Comparison of ENCODE assay signal across 10 cellular contexts in the genomic region with DNA sequence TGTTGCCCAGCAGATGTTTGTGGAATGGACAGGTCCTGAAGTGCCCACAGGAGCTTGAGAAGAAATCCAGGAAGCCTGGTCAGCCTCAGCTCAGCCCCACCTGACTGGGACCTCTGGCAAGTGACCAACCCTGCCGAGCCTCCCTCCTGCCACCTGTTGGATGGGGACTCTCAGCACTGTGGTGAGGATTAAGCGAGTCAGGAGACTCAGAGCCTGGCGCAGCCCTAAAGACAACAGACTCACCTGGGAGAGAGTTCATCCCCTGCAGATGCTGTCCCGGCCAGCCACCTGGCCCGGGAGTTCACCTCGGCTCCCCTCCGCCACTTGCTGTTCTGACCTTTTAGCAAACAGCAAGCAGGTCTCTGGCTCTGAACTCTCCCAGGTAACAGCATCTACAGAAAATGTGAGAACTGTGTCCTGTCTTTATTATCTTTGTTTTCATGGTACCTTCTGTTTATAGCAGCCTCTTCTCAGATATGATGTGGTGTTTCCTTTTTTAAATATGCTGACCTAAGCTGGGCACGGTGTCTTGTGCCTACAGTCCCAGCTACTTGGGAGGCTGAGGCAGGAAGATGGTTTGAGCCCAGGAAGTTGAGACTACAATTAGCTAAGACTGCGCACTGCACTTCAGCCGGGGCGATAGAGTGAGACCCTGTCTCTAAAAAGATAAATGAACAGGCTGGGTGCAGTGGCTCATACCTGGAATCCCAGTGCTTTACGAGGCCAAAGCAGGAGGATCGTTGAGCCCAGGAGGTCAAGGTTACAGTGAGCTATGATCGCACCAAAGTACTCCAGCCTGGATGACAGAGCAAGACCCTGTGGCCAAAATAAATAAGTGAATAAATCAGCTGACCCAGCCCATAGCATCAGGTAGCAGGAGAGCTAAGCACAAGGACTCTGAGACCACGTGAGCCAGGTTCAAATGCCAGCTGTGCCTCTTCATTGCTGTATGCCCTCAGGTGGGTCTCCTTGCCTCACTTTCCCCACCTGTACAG. TPM values are rescaled to one million over a fixed set of nuclear protein-coding genes. Genes with fewer than 3 reads are reported as not detected.
DNase-seq lines count a peak whose midpoint lies in the region; ATAC-seq and TF ChIP-seq lines count a peak whose summit lies in the region.
"Had no signal": no experiment of that assay in that cellular context is flagged by ENCODE, and none has a peak within 500 bp of the region (broad histone marks: within the 10 kb centered on the region; RNA-seq: fewer than 3 reads in every experiment).

No MANE protein-coding gene starts in this region.

- intact Hi-C loops in activated CD8-positive, alpha-beta T cell treated with anti-CD3 and anti-CD28 coated beads for 36 hours (cut with micrococcal nuclease): no loop called here

- H3K27me3 Mint-ChIP-seq in activated T-helper 17 cell treated with anti-CD3 and anti-CD28 coated beads, Interleukin-2, amount 50 U/mL, for 72 hours: peaks cover 8% of the 10 kb centered on the region
- H3K27me3 Mint-ChIP-seq in activated CD8-positive, alpha-beta T cell treated with anti-CD3 and anti-CD28 coated beads for 36 hours: no peaks in the 10 kb centered on the region
- H3K27me3 Mint-ChIP-seq: activated naive CD4-positive, alpha-beta T cell treated with anti-CD3 and anti-CD28 coated beads, Interleukin-2, amount 50 U/mL, for 24 hours had no signal

- H3K4me1 ChIP-seq in KMS-11 (ENCODE audit: low read depth, poor library complexity, severe bottlenecking) (peaks cover 12% of the 10 kb centered on the region), lung (ENCODE audit: control insufficient read depth in 2 of 2, insufficient read depth in 2 of 2, low read length in 2 of 2) (peaks cover 6 to 20% of the 10 kb centered on the region in 2 donors)

- DNase-seq in lung (ENCODE audit: low spot score): peak; percentile 70
- DNase-seq in activated CD8-positive, alpha-beta T cell treated with anti-CD3 and anti-CD28 coated beads for 36 hours: no peak
- DNase-seq in stimulated activated CD4-positive, alpha-beta T cell treated with anti-CD3 and anti-CD28 coated beads, Interleukin-2, amount 100 ng/mL, for 24 hours: no peak
- no peak for DNase-seq in activated gamma-delta T cell treated with Interleukin-2 at 50 U/mL for 16 hours
- DNase-seq in GM19238 (ENCODE audit: insufficient read length, low spot score): no peak

- H3K9me3 Mint-ChIP-seq in activated T-helper 17 cell treated with anti-CD3 and anti-CD28 coated beads, Interleukin-2, amount 50 U/mL, for 72 hours: no peaks in the 10 kb centered on the region
- H3K9me3 Mint-ChIP-seq in activated CD8-positive, alpha-beta T cell treated with anti-CD3 and anti-CD28 coated beads for 36 hours: no peaks in the 10 kb centered on the region
- H3K9me3 Mint-ChIP-seq: activated naive CD4-positive, alpha-beta T cell treated with anti-CD3 and anti-CD28 coated beads, Interleukin-2, amount 50 U/mL, for 24 hours; mesothelial cell of epicardium had no signal

- H3K36me3 ChIP-seq in KMS-11 (ENCODE audit: insufficient read depth): no peaks in the 10 kb centered on the region
- H3K36me3 ChIP-seq in lung (ENCODE audit: control insufficient read depth in 2 of 2, insufficient read depth in 2 of 2, low read length in 2 of 2): no peaks in the 10 kb centered on the region

- H3K79me2 ChIP-seq in KMS-11 (ENCODE audit: insufficient read depth, low read depth): no peaks in the 10 kb centered on the region

- ATAC-seq in activated T-helper 17 cell treated with anti-CD3 and anti-CD28 coated beads, Interleukin-2, amount 50 U/mL, for 72 hours (replicated peaks): peak; percentile 35
- no peak for ATAC-seq in lung (ENCODE audit: insufficient read depth, low FRiP score)
- ATAC-seq in activated CD8-positive, alpha-beta T cell treated with anti-CD3 and anti-CD28 coated beads for 36 hours: no peak

- H3K4me1 Mint-ChIP-seq in activated T-helper 17 cell treated with anti-CD3 and anti-CD28 coated beads, Interleukin-2, amount 50 U/mL, for 72 hours: peaks cover 3% of the 10 kb centered on the region
- no peaks in the 10 kb centered on the region for H3K4me1 Mint-ChIP-seq in activated CD8-positive, alpha-beta T cell treated with anti-CD3 and anti-CD28 coated beads for 36 hours (ENCODE audit: low read depth)
- H3K4me1 Mint-ChIP-seq: activated naive CD4-positive, alpha-beta T cell treated with anti-CD3 and anti-CD28 coated beads, Interleukin-2, amount 50 U/mL, for 24 hours had no signal

- H3K9me3 ChIP-seq in lung (ENCODE audit: control insufficient read depth in 2 of 2, insufficient read depth in 1 of 2, low read length in 1 of 2): no peaks in the 10 kb centered on the region

- CTCF ChIA-PET in activated CD8-positive, alpha-beta T cell treated with anti-CD3 and anti-CD28 coated beads for 36 hours (lab: Charles Lee): no interaction called here

- no peak overlapping the region for H3K9ac ChIP-seq in KMS-11

- no peaks in the 10 kb centered on the region for H3K36me3 Mint-ChIP-seq in activated T-helper 17 cell treated with anti-CD3 and anti-CD28 coated beads, Interleukin-2, amount 50 U/mL, for 72 hours (ENCODE audit: low read depth)
- no peaks in the 10 kb centered on the region for H3K36me3 Mint-ChIP-seq in activated CD8-positive, alpha-beta T cell treated with anti-CD3 and anti-CD28 coated beads for 36 hours (ENCODE audit: low read depth)
- H3K36me3 Mint-ChIP-seq: activated naive CD4-positive, alpha-beta T cell treated with anti-CD3 and anti-CD28 coated beads, Interleukin-2, amount 50 U/mL, for 24 hours; mesothelial cell of epicardium had no signal

- H2AFZ ChIP-seq in KMS-11 (ENCODE audit: low read depth): peak overlapping the region; percentile 22; the same call in 1 of the 2 replicates

- no peaks in the 10 kb centered on the region for H4K20me1 ChIP-seq in KMS-11 (ENCODE audit: insufficient read depth)

- peak overlapping the region; percentile 40 for H3K27ac Mint-ChIP-seq in activated T-helper 17 cell treated with anti-CD3 and anti-CD28 coated beads, Interleukin-2, amount 50 U/mL, for 72 hours
- no peak overlapping the region for H3K27ac Mint-ChIP-seq in activated CD8-positive, alpha-beta T cell treated with anti-CD3 and anti-CD28 coated beads for 36 hours
- H3K27ac Mint-ChIP-seq: activated naive CD4-positive, alpha-beta T cell treated with anti-CD3 and anti-CD28 coated beads, Interleukin-2, amount 50 U/mL, for 24 hours; mesothelial cell of epicardium had no signal

- no peaks in the 10 kb centered on the region for H3K27me3 ChIP-seq in KMS-11 (ENCODE audit: insufficient read depth, low read depth)
- no peaks in the 10 kb centered on the region for H3K27me3 ChIP-seq in lung (ENCODE audit: control insufficient read depth, insufficient read depth)

- POLR2A ChIA-PET in activated CD8-positive, alpha-beta T cell treated with anti-CD3 and anti-CD28 coated beads for 36 hours (lab: Charles Lee): no interaction called here

- 67 to 75% methylated on average over 15 of the region's 15 CpGs for WGBS in lung, 2 donors

- no peak overlapping the region for H3K4me3 ChIP-seq in KMS-11 (IDR thresholded peaks at IDR 0.05; ENCODE audit: insufficient read depth, low read depth, low read length)
- H3K4me3 ChIP-seq in lung: no peak overlapping the region

- TF ChIP-seq CTCF in C4-2B (conservative IDR thresholded peaks at IDR 0.05) (no peak; the same call in 1 of the 2 replicates), KMS-11 (conservative IDR thresholded peaks at IDR 0.05; ENCODE audit: low read depth, low read length) (no peak), lung (IDR thresholded peaks at IDR 0.05; ENCODE audit: control extremely low read depth, extremely low read depth) (no peak)
- no peak for TF ChIP-seq CTCF in activated CD8-positive, alpha-beta T cell treated with anti-CD3 and anti-CD28 coated beads for 36 hours (IDR thresholded peaks at IDR 0.05)

- peak overlapping the region; percentile 9; the same call in 1 of the 2 replicates for H3K4me2 ChIP-seq in KMS-11

- peak overlapping the region; percentile 65 for H3K27ac ChIP-seq in C4-2B
- H3K27ac ChIP-seq in KMS-11: no peak overlapping the region
- H3K27ac ChIP-seq in lung (ENCODE audit: low read depth in 1 of 2, low read length in 1 of 2): peak overlapping the region in 1 of 2 donors; percentile 33

- no peak overlapping the region for H3K4me3 Mint-ChIP-seq in activated T-helper 17 cell treated with anti-CD3 and anti-CD28 coated beads, Interleukin-2, amount 50 U/mL, for 72 hours
- H3K4me3 Mint-ChIP-seq in activated CD8-positive, alpha-beta T cell treated with anti-CD3 and anti-CD28 coated beads for 36 hours: no peak overlapping the region
- H3K4me3 Mint-ChIP-seq: activated naive CD4-positive, alpha-beta T cell treated with anti-CD3 and anti-CD28 coated beads, Interleukin-2, amount 50 U/mL, for 24 hours; mesothelial cell of epicardium had no signal

RNA-seq across cellular contexts. Expression of a gene that starts 32.4 kb away (rescaled TPM):
- 100 to 1,000 TPM in 1 of 2 donors, 10 to 100 TPM in 1; 80.1 to 219 TPM for total RNA-seq in activated T-helper 17 cell treated with anti-CD3 and anti-CD28 coated beads, Interleukin-2, amount 50 U/mL, for 72 hours
- total RNA-seq in lung: 10 to 100 TPM; 63.0 to 96.3 TPM
- 10 to 100 TPM; 16.1 to 51.8 TPM for polyA plus RNA-seq in lung
- total RNA-seq in activated CD8-positive, alpha-beta T cell treated with anti-CD3 and anti-CD28 coated beads for 36 hours: 10 to 100 TPM; 43.4 to 48.8 TPM
